Comparison of ENCODE assay signal across 8 cellular contexts in the genomic region with DNA sequence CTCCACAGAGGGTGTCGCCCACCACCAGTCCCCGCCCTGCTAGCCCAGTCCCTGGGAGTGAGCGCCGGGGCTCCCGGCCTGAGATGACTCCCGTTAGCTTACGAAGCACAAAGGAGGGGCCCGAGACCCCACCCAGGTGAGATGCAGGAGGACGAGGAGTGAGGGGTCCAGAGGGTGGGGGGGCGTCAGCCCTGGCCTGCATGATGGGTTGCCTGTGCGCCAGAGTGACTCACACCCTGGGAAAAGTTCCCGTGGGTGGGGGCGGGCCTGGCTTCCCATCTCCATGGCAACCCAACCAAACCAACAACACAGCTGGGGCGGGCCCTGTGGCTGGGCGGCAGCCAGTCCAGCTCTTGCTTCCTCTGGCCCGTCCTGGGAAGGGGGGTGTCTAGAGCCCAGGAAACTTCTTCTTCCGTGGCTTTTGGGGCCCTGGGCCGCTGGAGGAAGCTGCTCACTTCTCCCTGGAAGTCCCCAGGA. TPM values are rescaled to one million over a fixed set of nuclear protein-coding genes. Genes with fewer than 3 reads are reported as not detected.
DNase-seq lines count a peak whose midpoint lies in the region; TF ChIP-seq lines count a peak whose summit lies in the region.

No MANE protein-coding gene starts in this region.

- H3K4me3 Mint-ChIP-seq in neural crest cell, result peak overlapping the region; percentile 27

- H3K4me1 ChIP-seq in stomach smooth muscle (ENCODE audit: control insufficient read depth, insufficient read depth, low read length), result peaks cover 83% of the 10 kb centered on the region

- DNase-seq in SIG-M5 treated with dmso at 0.1 percent for 504 hours (lab: John Stamatoyannopoulos, UW; ENCODE audit: unreplicated experiment), result peak; percentile 85
- no peak for DNase-seq in SIG-M5 (lab: John Stamatoyannopoulos, UW)
- peak; percentile 77 for DNase-seq in NCI-H748 (lab: John Stamatoyannopoulos, UW; ENCODE audit: unreplicated experiment)
- DNase-seq in activated T-cell treated with anti-CD3 and anti-CD28 coated beads, Interleukin-2, amount 50 U/mL, for 48 hours, result peak; percentile 79 to 84
- peak; percentile 96 for DNase-seq in fibroblast of the aortic adventitia (ENCODE audit: low read depth)
- peak; percentile 58 for DNase-seq in neural crest cell (ENCODE audit: low read depth, low spot score)
- no peak for DNase-seq in LoVo (ENCODE audit: low spot score)

- H3K4me1 Mint-ChIP-seq in neural crest cell, result peaks cover 23% of the 10 kb centered on the region

- H3K9me3 ChIP-seq in stomach smooth muscle (ENCODE audit: control insufficient read depth in 2 of 2, low read length in 2 of 2), result no peaks in the 10 kb centered on the region

- peaks cover 32% of the 10 kb centered on the region for H3K27me3 Mint-ChIP-seq in neural crest cell (ENCODE audit: low read depth)

- peak overlapping the region; percentile 62 for H3K27ac ChIP-seq in stomach smooth muscle (ENCODE audit: low read length)

- H3K36me3 Mint-ChIP-seq in neural crest cell (ENCODE audit: low read depth), result no peaks in the 10 kb centered on the region

- H3K36me3 ChIP-seq in stomach smooth muscle (ENCODE audit: control insufficient read depth in 2 of 2, insufficient read depth in 2 of 2, low read length in 2 of 2), result no peaks in the 10 kb centered on the region

- TF ChIP-seq CTCF in fibroblast of the aortic adventitia (IDR thresholded peaks at IDR 0.05; ENCODE audit: insufficient read depth, low read length) (no peak), neural crest cell (conservative IDR thresholded peaks at IDR 0.05) (no peak)

- H3K27ac Mint-ChIP-seq in neural crest cell (ENCODE audit: unreplicated experiment), result no peak overlapping the region

- H3K9me3 Mint-ChIP-seq in neural crest cell, result no peaks in the 10 kb centered on the region

- peak overlapping the region; percentile 49 for H3K4me3 ChIP-seq in fibroblast of the aortic adventitia (ENCODE audit: low read depth, low read length)
- H3K4me3 ChIP-seq in stomach smooth muscle (ENCODE audit: low read length in 2 of 2), result peak overlapping the region in 1 of 2 donors; percentile 63

- H3K27me3 ChIP-seq in stomach smooth muscle (ENCODE audit: control insufficient read depth in 1 of 2, insufficient read depth in 2 of 2, low read length in 2 of 2), result peaks cover 14 to 25% of the 10 kb centered on the region in 2 donors

- peak overlapping the region; percentile 36 to 44 for H3K9ac ChIP-seq in stomach smooth muscle (ENCODE audit: low read length in 2 of 2)

RNA-seq across cellular contexts. Expression of gene GAS2L1, which starts 4.5 kb away (rescaled TPM):
- total RNA-seq in fibroblast of the aortic adventitia (ENCODE audit: low replicate concordance), result 5.0 and 15.0 TPM in 2 replicates
- total RNA-seq in neural crest cell, result 7.8 and 8.9 TPM in 2 replicates

RNA-seq across cellular contexts. Expression of gene RASL10A, which starts 4.6 kb away (rescaled TPM):
- total RNA-seq in fibroblast of the aortic adventitia (ENCODE audit: low replicate concordance), result not detected in 2 replicates
- total RNA-seq in neural crest cell, result 0.27 and 0.63 TPM in 2 replicates

RNA-seq across cellular contexts. Expression of gene EWSR1, which starts 42.8 kb away (rescaled TPM):
- total RNA-seq in fibroblast of the aortic adventitia (ENCODE audit: low replicate concordance) (108 and 176 TPM in 2 replicates), neural crest cell (483 and 497 TPM in 2 replicates)

RNA-seq across cellular contexts. Expression of gene RHBDD3, which starts 43.1 kb away (rescaled TPM):
- total RNA-seq in fibroblast of the aortic adventitia (ENCODE audit: low replicate concordance), result 22.0 and 29.8 TPM in 2 replicates
- total RNA-seq in neural crest cell, result 64.9 and 65.6 TPM in 2 replicates

Comparison
In these comparisons a context has a peak if more than half of its experiments do, and no peak if none do; other contexts are left out.
1. DNase-seq: peak in SIG-M5 treated with dmso at 0.1 percent for 504 hours (single experiment), NCI-H748 (single experiment), activated T-cell treated with anti-CD3 and anti-CD28 coated beads, Interleukin-2, amount 50 U/mL, for 48 hours (2 of 2), fibroblast of the aortic adventitia (single experiment) and neural crest cell (single experiment); none in SIG-M5 (single experiment) and LoVo (single experiment).